Comparison of ENCODE assay signal across 10 cellular contexts in genomic region chr2:11406492-11407381, GRCh38. TPM values are rescaled to one million over a fixed set of nuclear protein-coding genes. Genes with fewer than 3 reads are reported as not detected.
DNase-seq lines count a peak whose midpoint lies in the region; ATAC-seq, FAIRE-seq and TF ChIP-seq lines count a peak whose summit lies in the region.
"Had no signal": no experiment of that assay in that cellular context is flagged by ENCODE, and none has a peak within 500 bp of the region (broad histone marks: within the 10 kb centered on the region; RNA-seq: fewer than 3 reads in every experiment).

No MANE protein-coding gene starts in this region.

- TF ChIP-seq RAD21 in H1 (IDR thresholded peaks at IDR 0.05 in 1 of 2, conservative IDR thresholded peaks at IDR 0.05 in 1 of 2; ENCODE audit: low read depth in 2 of 2, low read length in 2 of 2), result no peak

- no peak overlapping the region for H3K9ac ChIP-seq in H1 (replicated peaks in 1 of 4; ENCODE audit: extremely low read depth in 1 of 4, low read depth in 3 of 4, low read length in 3 of 4)

- H3K27me3 ChIP-seq in AG04450 (ENCODE audit: control insufficient read depth, insufficient read depth, low read length) (no peaks in the 10 kb centered on the region), H1 (replicated peaks in 1 of 4; ENCODE audit: control insufficient read depth in 3 of 4, extremely low read depth in 1 of 4, insufficient read depth in 3 of 4, low read length in 3 of 4) (no peaks in the 10 kb centered on the region)
- H3K27me3 ChIP-seq: pancreas had no signal

- intact Hi-C loops in activated CD8-positive, alpha-beta T cell treated with anti-CD3 and anti-CD28 coated beads for 36 hours (cut with micrococcal nuclease), result no loop called here

- H2AFZ ChIP-seq in H1 (ENCODE audit: low read length), result peak overlapping the region; percentile 54; the same call in 1 of the 2 replicates

- H3K9me3 Mint-ChIP-seq in activated CD8-positive, alpha-beta T cell treated with anti-CD3 and anti-CD28 coated beads for 36 hours, result no peaks in the 10 kb centered on the region
- no peaks in the 10 kb centered on the region for H3K9me3 Mint-ChIP-seq in activated CD8-positive, alpha-beta memory T cell treated with anti-CD3 and anti-CD28 coated beads, Interleukin-2, amount 10 ng/mL, durations not matched to agents 7 days and 5 days (ENCODE audit: low read depth)

- DNase-seq in AG04450 (ENCODE audit: low read depth, low spot score) (peak; percentile 73), M059J (ENCODE audit: low read depth) (peak; percentile 62), H1 (ENCODE audit: low read depth in 1 of 2, low spot score in 2 of 2) (no peak), myocyte (ENCODE audit: low read depth) (peak; percentile 89)
- DNase-seq in activated CD8-positive, alpha-beta T cell treated with anti-CD3 and anti-CD28 coated beads for 36 hours, result no peak
- no peak for DNase-seq in activated T-cell treated with anti-CD3 and anti-CD28 coated beads, Interleukin-2, amount 50 U/mL, for 48 hours
- DNase-seq in activated CD8-positive, alpha-beta memory T cell treated with anti-CD3 and anti-CD28 coated beads, Interleukin-2, amount 10 ng/mL, durations not matched to agents 7 days and 5 days, result no peak
- DNase-seq: NCI-H526 treated with DMSO at 0.1 percent for 48 hours, pancreas had no signal

- no peak overlapping the region for H3K4me2 ChIP-seq in H1 (ENCODE audit: insufficient read depth in 1 of 2, low read depth in 2 of 2, low read length in 2 of 2)

- no peak overlapping the region for H3K18ac ChIP-seq in H1 (ENCODE audit: extremely low read depth, low read length)

- no peak overlapping the region for H3K4me3 Mint-ChIP-seq in activated CD8-positive, alpha-beta T cell treated with anti-CD3 and anti-CD28 coated beads for 36 hours
- H3K4me3 Mint-ChIP-seq in activated CD8-positive, alpha-beta memory T cell treated with anti-CD3 and anti-CD28 coated beads, Interleukin-2, amount 10 ng/mL, durations not matched to agents 7 days and 5 days, result no peak overlapping the region

- FAIRE-seq in H1 (lab: Jason Lieb, UNC), result no peak
- FAIRE-seq: pancreas had no signal

- H2AK5ac ChIP-seq in H1 (ENCODE audit: low read depth, low read length), result no peak overlapping the region

- no peaks in the 10 kb centered on the region for H3K23me2 ChIP-seq in H1 (ENCODE audit: low read depth, low read length)

- H3K36me3 ChIP-seq in H1 (ENCODE audit: control insufficient read depth in 2 of 4, insufficient read depth in 4 of 4, low read length in 3 of 4), result no peaks in the 10 kb centered on the region
- H3K36me3 ChIP-seq: pancreas had no signal

- H2BK5ac ChIP-seq in H1 (ENCODE audit: low read depth, low read length), result no peak overlapping the region

- H2BK20ac ChIP-seq in H1 (ENCODE audit: low read length), result no peak overlapping the region

- no peak overlapping the region for H2BK12ac ChIP-seq in H1 (ENCODE audit: low read depth, low read length)

- no peak overlapping the region for H3K4ac ChIP-seq in H1 (replicated peaks; ENCODE audit: insufficient read length, low read depth, low read length)

- H4K20me1 ChIP-seq in H1 (replicated peaks in 1 of 2; ENCODE audit: control insufficient read depth in 1 of 2, insufficient read depth in 2 of 2, low read length in 2 of 2), result no peaks in the 10 kb centered on the region

- no peak overlapping the region for H4K91ac ChIP-seq in H1 (replicated peaks; ENCODE audit: insufficient read length, low read length)

- H3K9me3 ChIP-seq in AG04450 (ENCODE audit: control insufficient read depth, insufficient read depth, low read length), result peaks cover 3% of the 10 kb centered on the region; the same call in 1 of the 2 replicates
- no peaks in the 10 kb centered on the region; a peak in 1 of 4 replicates for H3K9me3 ChIP-seq in H1 (ENCODE audit: insufficient read depth in 2 of 2, low read depth in 1 of 2, low read length in 1 of 2)
- H3K9me3 ChIP-seq: pancreas had no signal

- H3K23ac ChIP-seq in H1 (ENCODE audit: insufficient read length), result no peak overlapping the region

- H2BK120ac ChIP-seq in H1 (replicated peaks; ENCODE audit: low read depth, low read length), result no peak overlapping the region

- TF ChIP-seq EP300 in H1 (IDR thresholded peaks at IDR 0.05; ENCODE audit: borderline replicate concordance in 1 of 2, low read depth in 2 of 2, low read length in 2 of 2), result no peak

- no peak for TF ChIP-seq POLR2A in H1 (IDR thresholded peaks at IDR 0.05; ENCODE audit: control extremely low read depth in 1 of 2, low read depth in 2 of 2, low read length in 2 of 2)

- no peak overlapping the region for H4K5ac ChIP-seq in H1 (ENCODE audit: insufficient read length, low read depth, low read length)

- H3K4me1 Mint-ChIP-seq in activated CD8-positive, alpha-beta T cell treated with anti-CD3 and anti-CD28 coated beads for 36 hours (ENCODE audit: low read depth), result no peaks in the 10 kb centered on the region
- H3K4me1 Mint-ChIP-seq in activated CD8-positive, alpha-beta memory T cell treated with anti-CD3 and anti-CD28 coated beads, Interleukin-2, amount 10 ng/mL, durations not matched to agents 7 days and 5 days, result peaks cover 2% of the 10 kb centered on the region

- POLR2A ChIA-PET in AG04450 (lab: Yijun Ruan, JAX) (interaction anchor here (1.2 to 1.4 kb wide), 2 partner anchors 32 to 62 kb away, joined by 3 to 5 read pairs; partner anchors contain the start of gene ROCK2), H1 (lab: Charles Lee; ENCODE audit: partially characterized antibody) (no interaction called here)
- POLR2A ChIA-PET in activated CD8-positive, alpha-beta T cell treated with anti-CD3 and anti-CD28 coated beads for 36 hours (lab: Charles Lee), result no interaction called here

- no peak overlapping the region for H4K8ac ChIP-seq in H1 (ENCODE audit: extremely low read depth, insufficient read depth, low read length)

- 91% methylated on average over 14 of the region's 14 CpGs; no CpG with 5 or more reads in 1 of the 2 experiments for WGBS in H1 (ENCODE audit: extremely low coverage in 1 of 2, insufficient coverage in 1 of 2, insufficient read length in 1 of 2, insufficient replicate concordance in 2 of 2, low coverage in 1 of 2, low lambda C conversion rate in 2 of 2, missing lambda C conversion rate in 1 of 2), 2 experiments

- no peak overlapping the region for H3K14ac ChIP-seq in H1 (ENCODE audit: insufficient read length)

- H3K79me1 ChIP-seq in H1 (ENCODE audit: low read depth, low read length), result no peaks in the 10 kb centered on the region

- H2BK15ac ChIP-seq in H1 (ENCODE audit: low read length), result no peak overlapping the region

- ATAC-seq in activated CD8-positive, alpha-beta T cell treated with anti-CD3 and anti-CD28 coated beads for 36 hours, result no peak
- no peak for ATAC-seq in activated CD8-positive, alpha-beta memory T cell treated with anti-CD3 and anti-CD28 coated beads, Interleukin-2, amount 10 ng/mL, durations not matched to agents 7 days and 5 days
- no peak for ATAC-seq in GM18907 (IDR thresholded peaks at IDR 0.05; ENCODE audit: unreplicated experiment)

- peaks cover 0 to 6% (median 0%) of the 10 kb centered on the region in 4 experiments; a peak in 2 of 7 replicates for H3K4me1 ChIP-seq in H1 (replicated peaks in 1 of 4; ENCODE audit: control insufficient read depth in 3 of 4, insufficient read depth in 4 of 4, low read length in 3 of 4)

- H3K56ac ChIP-seq in H1 (replicated peaks; ENCODE audit: insufficient read length, low read depth, low read length), result no peak overlapping the region

- TF ChIP-seq CTCF in AG04450 (IDR thresholded peaks at IDR 0.05; ENCODE audit: low read depth, low read length) (no peak), H1 (IDR thresholded peaks at IDR 0.05; ENCODE audit: control extremely low read depth in 1 of 3, insufficient read depth in 1 of 3, low read depth in 1 of 3, low read length in 3 of 3) (no peak)
- TF ChIP-seq CTCF in activated CD8-positive, alpha-beta T cell treated with anti-CD3 and anti-CD28 coated beads for 36 hours (IDR thresholded peaks at IDR 0.05), result no peak

- no peaks in the 10 kb centered on the region for H3K79me2 ChIP-seq in H1 (ENCODE audit: control insufficient read depth in 1 of 2, insufficient read depth in 2 of 2, low read length in 2 of 2)

- peak overlapping the region; percentile 84 for H3K27ac ChIP-seq in AG04450 (ENCODE audit: low read depth, low read length)
- H3K27ac ChIP-seq in H1 (ENCODE audit: low read depth, low read length), result no peak overlapping the region

- no peak overlapping the region for H3K27ac Mint-ChIP-seq in activated CD8-positive, alpha-beta T cell treated with anti-CD3 and anti-CD28 coated beads for 36 hours
- H3K27ac Mint-ChIP-seq in activated CD8-positive, alpha-beta memory T cell treated with anti-CD3 and anti-CD28 coated beads, Interleukin-2, amount 10 ng/mL, durations not matched to agents 7 days and 5 days, result no peak overlapping the region

- H3K4me3 ChIP-seq in AG04450 (ENCODE audit: low read depth, low read length) (peak overlapping the region; percentile 7), H1 (ENCODE audit: extremely low read depth in 1 of 4, insufficient read depth in 2 of 4, low read depth in 3 of 4, low read length in 4 of 4) (no peak overlapping the region)
- H3K4me3 ChIP-seq: pancreas had no signal

- no peaks in the 10 kb centered on the region for H3K36me3 Mint-ChIP-seq in activated CD8-positive, alpha-beta T cell treated with anti-CD3 and anti-CD28 coated beads for 36 hours (ENCODE audit: low read depth)
- H3K36me3 Mint-ChIP-seq in activated CD8-positive, alpha-beta memory T cell treated with anti-CD3 and anti-CD28 coated beads, Interleukin-2, amount 10 ng/mL, durations not matched to agents 7 days and 5 days, result no peaks in the 10 kb centered on the region

- peaks cover 10% of the 10 kb centered on the region for H3K27me3 Mint-ChIP-seq in activated CD8-positive, alpha-beta T cell treated with anti-CD3 and anti-CD28 coated beads for 36 hours
- peaks cover 12% of the 10 kb centered on the region for H3K27me3 Mint-ChIP-seq in activated CD8-positive, alpha-beta memory T cell treated with anti-CD3 and anti-CD28 coated beads, Interleukin-2, amount 10 ng/mL, durations not matched to agents 7 days and 5 days

- CTCF ChIA-PET in AG04450 (lab: Charles Lee) (no interaction called here), H1 (lab: Charles Lee; ENCODE audit: partially characterized antibody) (interaction anchor here (1.2 to 3.9 kb wide), 4 partner anchors 172 to 274 kb away, joined by 3 to 21 read pairs (median 8); a partner anchor contains a TSS)
- CTCF ChIA-PET in activated CD8-positive, alpha-beta T cell treated with anti-CD3 and anti-CD28 coated beads for 36 hours (lab: Charles Lee), result interaction anchor here (3.9 kb wide), 1 partner anchor 11 kb away, joined by 16 read pairs; no protein-coding TSS in a partner anchor
- CTCF ChIA-PET in activated CD8-positive, alpha-beta memory T cell treated with anti-CD3 and anti-CD28 coated beads, Interleukin-2, amount 10 ng/mL, durations not matched to agents 7 days and 5 days (lab: Charles Lee), result interaction anchor here (0.5 to 1.5 kb wide), 2 partner anchors 11 to 237 kb away, joined by 4 to 5 read pairs; no protein-coding TSS in a partner anchor

RNA-seq across cellular contexts. Expression of gene E2F6, which starts 59.2 kb away (rescaled TPM):
- 12.0 and 17.9 TPM in 2 replicates for polyA plus RNA-seq in AG04450 (2011; rRNA removed)
- 7.3 and 9.2 TPM in 2 replicates for polyA minus RNA-seq in AG04450 (2011; rRNA and poly(A)+ RNA removed)
- 12.2 and 16.6 TPM in 2 replicates for total RNA-seq in M059J (2014; rRNA removed; shearing (Covaris generic))
- total RNA-seq in H1 (2021; fragmentation: NEBNext Ultra II Directional; extraction: Animal tissue kit (Norgen Biotek cat#: 25700)), result 14.9 and 15.6 TPM in 2 replicates
- 3.8 and 8.3 TPM in 2 replicates for polyA plus RNA-seq in H1 (2011; rRNA removed)
- polyA plus RNA-seq in H1 (2011; cell fraction: cytosol; rRNA removed), result 7.3 TPM
- 5.7 TPM for polyA plus RNA-seq in H1 (2011; cell fraction: nucleus; rRNA removed)
- polyA plus RNA-seq in H1 (2012, experiment 1 of 2), result 11.0 to 11.9 TPM (median 11.2 TPM) in 4 replicates
- 6.1 TPM for polyA plus RNA-seq in H1 (2012, experiment 2 of 2)
- polyA plus RNA-seq in H1 (2013, experiment 1 of 2), result 8.0 TPM
- polyA plus RNA-seq in H1 (2013, experiment 2 of 2), result 7.7 TPM
- 6.8 and 9.7 TPM in 2 replicates for polyA minus RNA-seq in H1 (2011; rRNA and poly(A)+ RNA removed)
- polyA minus RNA-seq in H1 (2011; cell fraction: cytosol; rRNA and poly(A)+ RNA removed), result 5.4 TPM
- polyA minus RNA-seq in H1 (2011; cell fraction: nucleus; rRNA and poly(A)+ RNA removed), result 11.4 TPM
- total RNA-seq in myocyte, result 29.1 and 34.5 TPM in 2 replicates
- polyA plus RNA-seq in myocyte (2012), result 14.7 TPM
- total RNA-seq in activated CD8-positive, alpha-beta T cell treated with anti-CD3 and anti-CD28 coated beads for 36 hours, result 10 to 100 TPM in 1 of 2 experiments, 1 to 10 TPM in 1; 9.8 to 10.5 TPM
- total RNA-seq in activated CD8-positive, alpha-beta memory T cell treated with anti-CD3 and anti-CD28 coated beads, Interleukin-2, amount 10 ng/mL, durations not matched to agents 7 days and 5 days, result 10 to 100 TPM in 1 of 2 experiments, 1 to 10 TPM in 1; 7.5 to 11.8 TPM

Comparison
In these comparisons a context has a peak if more than half of its experiments do, and no peak if none do; other contexts are left out.
1. DNase-seq: peak in AG04450 (single experiment), M059J (single experiment) and myocyte (single experiment); none in H1 (0 of 2), activated CD8-positive, alpha-beta T cell treated with anti-CD3 and anti-CD28 coated beads for 36 hours (single experiment), activated T-cell treated with anti-CD3 and anti-CD28 coated beads, Interleukin-2, amount 50 U/mL, for 48 hours (0 of 2) and activated CD8-positive, alpha-beta memory T cell treated with anti-CD3 and anti-CD28 coated beads, Interleukin-2, amount 10 ng/mL, durations not matched to agents 7 days and 5 days (single experiment).